Comparison of ENCODE assay signal across 14 cellular contexts in the genomic region with DNA sequence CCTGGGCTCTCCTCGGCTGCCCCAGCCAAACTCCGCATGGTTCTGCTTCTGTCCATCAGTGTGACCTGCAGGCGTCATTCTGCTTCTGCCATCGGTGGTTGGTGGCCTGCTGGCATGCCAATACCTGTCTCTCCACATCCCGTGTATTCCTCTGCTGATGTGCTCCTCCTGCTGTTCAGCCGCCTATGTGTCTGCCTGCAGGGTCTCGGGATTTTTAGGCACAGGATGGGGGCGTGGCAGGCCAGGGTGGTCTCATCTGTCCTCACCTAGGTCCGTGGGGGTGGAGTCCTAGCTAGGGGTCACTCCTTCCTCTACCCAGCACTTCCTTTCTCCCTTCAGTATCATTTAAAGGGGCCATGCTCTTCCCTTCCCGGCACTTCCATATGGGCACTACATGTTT. TPM values are rescaled to one million over a fixed set of nuclear protein-coding genes. Genes with fewer than 3 reads are reported as not detected.
DNase-seq lines count a peak whose midpoint lies in the region; ATAC-seq and TF ChIP-seq lines count a peak whose summit lies in the region.
"Had no signal": no experiment of that assay in that cellular context is flagged by ENCODE, and none has a peak within 500 bp of the region (broad histone marks: within the 10 kb centered on the region; RNA-seq: fewer than 3 reads in every experiment).

No MANE protein-coding gene starts in this region.

- H3K56ac ChIP-seq in mesendoderm (ENCODE audit: low read length): no peak overlapping the region

- no peak overlapping the region for H2AFZ ChIP-seq in GM23338

- peak; percentile 8 to 33; a peak in 1 of 4 replicates for TF ChIP-seq CTCF in GM23338 (conservative IDR thresholded peaks at IDR 0.05; ENCODE audit: low read depth in 2 of 2)
- TF ChIP-seq CTCF in WTC11 (IDR thresholded peaks at IDR 0.05): no peak
- TF ChIP-seq CTCF in CD8-positive, alpha-beta T cell (IDR thresholded peaks at IDR 0.05): no peak

- H3K4ac ChIP-seq in mesendoderm (ENCODE audit: low read depth, low read length): no peak overlapping the region

- H3K4me1 Mint-ChIP-seq in GM23338 (peaks cover 2% of the 10 kb centered on the region; the same call in 1 of the 3 replicates), WTC11 (peaks cover 5% of the 10 kb centered on the region)
- no peaks in the 10 kb centered on the region for H3K4me1 Mint-ChIP-seq in CD8-positive, alpha-beta T cell (ENCODE audit: low read depth)

- H2AK5ac ChIP-seq in mesendoderm (ENCODE audit: low read length): no peak overlapping the region

- intact Hi-C loops in CD8-positive, alpha-beta T cell (cut with DNase I, micrococcal nuclease): no loop called here

- H3K4me3 ChIP-seq in GM23338 (no peak overlapping the region), mesendoderm (ENCODE audit: low read length) (no peak overlapping the region)
- H3K4me3 ChIP-seq in CD8-positive, alpha-beta T cell (ENCODE audit: low read depth, low read length): no peak overlapping the region
- H3K4me3 ChIP-seq: GM12878, GM23248, HAP-1 had no signal

- no peaks in the 10 kb centered on the region for H3K9me2 ChIP-seq in GM23338 (ENCODE audit: insufficient read depth)

- CTCF ChIA-PET in WTC11 (lab: Charles Lee): no interaction called here
- CTCF ChIA-PET in CD8-positive, alpha-beta T cell (lab: Charles Lee): no interaction called here

- H2BK120ac ChIP-seq in mesendoderm (ENCODE audit: low read depth, low read length): no peak overlapping the region

- H3K36me3 ChIP-seq in GM23338 (ENCODE audit: insufficient read depth) (no peaks in the 10 kb centered on the region), mesendoderm (ENCODE audit: control insufficient read depth, insufficient read depth, low read length) (no peaks in the 10 kb centered on the region)
- no peaks in the 10 kb centered on the region for H3K36me3 ChIP-seq in CD8-positive, alpha-beta T cell (ENCODE audit: insufficient read depth, low read length)
- H3K36me3 ChIP-seq: BE2C, HAP-1 had no signal

- no peaks in the 10 kb centered on the region for H3K79me2 ChIP-seq in GM23338 (replicated peaks; ENCODE audit: insufficient read depth)
- H3K79me2 ChIP-seq in mesendoderm (ENCODE audit: control insufficient read depth, insufficient read depth, low read length): no peaks in the 10 kb centered on the region

- H3K9ac ChIP-seq in mesendoderm (ENCODE audit: low read length): no peak overlapping the region
- H3K9ac ChIP-seq: GM23248 had no signal

- no peak overlapping the region for H4K8ac ChIP-seq in mesendoderm (ENCODE audit: low read depth, low read length)

- no peaks in the 10 kb centered on the region for H4K20me1 ChIP-seq in GM23338 (replicated peaks; ENCODE audit: insufficient read depth)

- no CpG with 5 or more reads among the region's 10 CpGs for WGBS in mesendoderm (ENCODE audit: extremely low coverage, insufficient coverage, low lambda C conversion rate)

- no peak overlapping the region for H2BK15ac ChIP-seq in mesendoderm (replicated peaks; ENCODE audit: low read depth)

- no peaks in the 10 kb centered on the region for H3K79me1 ChIP-seq in mesendoderm (ENCODE audit: low read length)

- POLR2A ChIA-PET in WTC11 (lab: Charles Lee): no interaction called here
- POLR2A ChIA-PET in CD8-positive, alpha-beta T cell (lab: Charles Lee): no interaction called here

- no peak overlapping the region for H3K27ac ChIP-seq in GM23338 (ENCODE audit: low read depth)
- no peak overlapping the region for H3K27ac ChIP-seq in mesendoderm (ENCODE audit: low read depth, low read length)
- no peak overlapping the region for H3K27ac ChIP-seq in CD8-positive, alpha-beta T cell (ENCODE audit: low read depth, low read length)
- H3K27ac ChIP-seq: GM23248 had no signal

- H3K23ac ChIP-seq in mesendoderm (ENCODE audit: low read length): no peak overlapping the region

- peaks cover 10% of the 10 kb centered on the region for H3K9me3 Mint-ChIP-seq in GM23338
- peaks cover 12% of the 10 kb centered on the region for H3K9me3 Mint-ChIP-seq in WTC11
- H3K9me3 Mint-ChIP-seq in CD8-positive, alpha-beta T cell: no peaks in the 10 kb centered on the region

- no peak overlapping the region for H3K4me3 Mint-ChIP-seq in GM23338
- no peak overlapping the region for H3K4me3 Mint-ChIP-seq in WTC11
- H3K4me3 Mint-ChIP-seq in CD8-positive, alpha-beta T cell: no peak overlapping the region

- H4K5ac ChIP-seq in mesendoderm (ENCODE audit: low read length): no peak overlapping the region

- DNase-seq in GM23338 (ENCODE audit: low spot score): peak; percentile 38
- peak; percentile 35 for DNase-seq in WTC11 (ENCODE audit: low spot score)
- DNase-seq in mesendoderm: peak; percentile 29
- no peak for DNase-seq in NCI-H2227 (lab: John Stamatoyannopoulos, UW; ENCODE audit: unreplicated experiment)
- no peak for DNase-seq in SIG-M5 (lab: John Stamatoyannopoulos, UW)
- DNase-seq in CD8-positive, alpha-beta T cell: no peak
- DNase-seq: BE2C, DMS53, GM23248, HFFc6 had no signal

- no peak overlapping the region for H3K18ac ChIP-seq in mesendoderm (ENCODE audit: low read length)

- H2BK5ac ChIP-seq in mesendoderm (ENCODE audit: low read length): no peak overlapping the region

- no peaks in the 10 kb centered on the region for H3K9me3 ChIP-seq in CD8-positive, alpha-beta T cell (ENCODE audit: low read length)
- H3K9me3 ChIP-seq: BE2C, HAP-1 had no signal

- H3K27me3 Mint-ChIP-seq in GM23338 (ENCODE audit: insufficient read depth, low read depth, poor library complexity) (no peaks in the 10 kb centered on the region), WTC11 (ENCODE audit: low read depth) (no peaks in the 10 kb centered on the region)
- H3K27me3 Mint-ChIP-seq in CD8-positive, alpha-beta T cell (ENCODE audit: low read depth): no peaks in the 10 kb centered on the region

- H3K4me2 ChIP-seq in GM23338: no peak overlapping the region
- no peak overlapping the region for H3K4me2 ChIP-seq in mesendoderm (ENCODE audit: low read length)

- peak; percentile 34; the same call in 1 of the 3 replicates for ATAC-seq in GM23338
- peak; percentile 61 for ATAC-seq in WTC11
- ATAC-seq in CD8-positive, alpha-beta T cell: no peak
- no peak for ATAC-seq in GM19351 (IDR thresholded peaks at IDR 0.05; ENCODE audit: unreplicated experiment)
- ATAC-seq: GM12878, HepG2 had no signal

- H3K4me1 ChIP-seq in GM23338 (ENCODE audit: insufficient read depth): no peaks in the 10 kb centered on the region
- no peaks in the 10 kb centered on the region for H3K4me1 ChIP-seq in mesendoderm (ENCODE audit: control insufficient read depth, low read depth, low read length)
- H3K4me1 ChIP-seq in CD8-positive, alpha-beta T cell (ENCODE audit: insufficient read depth, low read length): no peaks in the 10 kb centered on the region
- H3K4me1 ChIP-seq: BE2C, HAP-1 had no signal

- H3F3A ChIP-seq in GM23338 (replicated peaks; ENCODE audit: low read depth): no peaks in the 10 kb centered on the region

- no peak overlapping the region for H3K27ac Mint-ChIP-seq in GM23338
- no peak overlapping the region for H3K27ac Mint-ChIP-seq in WTC11
- H3K27ac Mint-ChIP-seq in CD8-positive, alpha-beta T cell: no peak overlapping the region
- H3K27ac Mint-ChIP-seq: HFFc6 had no signal

- H3K36me3 Mint-ChIP-seq in GM23338 (ENCODE audit: low read depth) (peaks cover 1% of the 10 kb centered on the region; the same call in 2 of the 3 replicates), WTC11 (peaks cover 6% of the 10 kb centered on the region)
- no peaks in the 10 kb centered on the region for H3K36me3 Mint-ChIP-seq in CD8-positive, alpha-beta T cell

- no peaks in the 10 kb centered on the region for H3K27me3 ChIP-seq in GM23338 (ENCODE audit: insufficient read depth)
- H3K27me3 ChIP-seq in mesendoderm (ENCODE audit: insufficient read depth, low read length, poor library complexity): no peaks in the 10 kb centered on the region
- no peaks in the 10 kb centered on the region for H3K27me3 ChIP-seq in CD8-positive, alpha-beta T cell (ENCODE audit: insufficient read depth, low read length)

TF ChIP-seq in GM23338, 12 proteins besides CTCF, POLR2A, EP300 and RAD21 (continues in another document):
- TF ChIP-seq EZH2 (IDR thresholded peaks at IDR 0.05; ENCODE audit: low read depth, unreplicated experiment) (no peak), CREB1 (CRISPR knock-in tag; IDR thresholded peaks at IDR 0.05; ENCODE audit: low read depth) (no peak), POLR2AphosphoS5 (IDR thresholded peaks at IDR 0.05; ENCODE audit: low read depth) (no peak), NANOG (IDR thresholded peaks at IDR 0.05; ENCODE audit: borderline replicate concordance) (no peak)

TF ChIP-seq in WTC11, 78 proteins besides CTCF, POLR2A, EP300 and RAD21 (continues in another document):
- TF ChIP-seq ZNF138 (CRISPR knock-in tag; conservative IDR thresholded peaks at IDR 0.05) (no peak), FOXJ3 (CRISPR knock-in tag; IDR thresholded peaks at IDR 0.05; ENCODE audit: borderline replicate concordance) (no peak), OVOL2 (CRISPR knock-in tag; IDR thresholded peaks at IDR 0.05; ENCODE audit: borderline replicate concordance) (no peak), AR (CRISPR knock-in tag; IDR thresholded peaks at IDR 0.05) (no peak)

RNA-seq across cellular contexts. Expression of gene SGCG, which starts 33.0 kb away (rescaled TPM):
- total RNA-seq in GM23338 (2014; rRNA removed; shearing (Covaris generic)): not detected in 2 replicates
- not detected in 2 replicates for polyA plus RNA-seq in GM23338 (2016; fragmentation: Nextera tagmentation; extraction: Ambion mirVana)
- total RNA-seq in WTC11 (2021): not detected in 3 replicates
- 1.0 TPM for polyA plus RNA-seq in mesendoderm (2013, experiment 1 of 2)
- 1.1 TPM for polyA plus RNA-seq in mesendoderm (2013, experiment 2 of 2)
- not detected for total RNA-seq in CD8-positive, alpha-beta T cell
- total RNA-seq: GM12878, HepG2, HFFc6 had no signal
- polyA plus RNA-seq: GM12878, HepG2 had no signal

Comparison
In these comparisons a context has a peak if more than half of its experiments do, and no peak if none do; other contexts are left out.
1. ATAC-seq: peak in GM23338 (single experiment) and WTC11 (single experiment); none in CD8-positive, alpha-beta T cell (single experiment) and GM19351 (single experiment).
2. DNase-seq: peak in GM23338 (single experiment), WTC11 (single experiment) and mesendoderm (single experiment); none in NCI-H2227 (single experiment), SIG-M5 (single experiment) and CD8-positive, alpha-beta T cell (0 of 7).
3. CTCF ChIP-seq: peak in GM23338 (2 of 2); none in WTC11 (single experiment) and CD8-positive, alpha-beta T cell (single experiment).